11 cellular contexts compared by ENCODE assay signal in genomic region chr4:86441175-86441960, GRCh38.
DNase-seq lines count a peak whose midpoint lies in the region; ATAC-seq and TF ChIP-seq lines count a peak whose summit lies in the region.
"Had no signal": no experiment of that assay in that cellular context is flagged by ENCODE, and none has a peak within 500 bp of the region (broad histone marks: within the 10 kb centered on the region; RNA-seq: fewer than 3 reads in every experiment).

No MANE protein-coding gene starts in this region.

- H3K9ac ChIP-seq in PC-3 (ENCODE audit: low read length): no peak overlapping the region

- TF ChIP-seq CTCF in GM23338 (conservative IDR thresholded peaks at IDR 0.05; ENCODE audit: low read depth in 2 of 2): peak; percentile 22 to 32; a peak in 3 of 4 replicates
- 0 out of 2 replicates have a peak, but pooled peaks have one; percentile 5 for TF ChIP-seq CTCF in PC-3 (conservative IDR thresholded peaks at IDR 0.05; ENCODE audit: low read depth, low read length)
- no peak for TF ChIP-seq CTCF in hepatocyte (IDR thresholded peaks at IDR 0.05; ENCODE audit: poor library complexity)

- H3K79me2 ChIP-seq in GM23338 (replicated peaks; ENCODE audit: insufficient read depth) (no peaks in the 10 kb centered on the region), PC-3 (ENCODE audit: low read length) (no peaks in the 10 kb centered on the region), hepatocyte (no peaks in the 10 kb centered on the region)

- peaks cover 9% of the 10 kb centered on the region for H3K27me3 Mint-ChIP-seq in GM23338 (ENCODE audit: insufficient read depth, low read depth, poor library complexity)
- H3K27me3 Mint-ChIP-seq: B cell had no signal

- peak; percentile 98 for ATAC-seq in GM23338
- ATAC-seq in PC-3: peak; percentile 93
- ATAC-seq in left cardiac atrium: no peak

- H3K27me3 ChIP-seq in GM23338 (ENCODE audit: insufficient read depth) (no peaks in the 10 kb centered on the region), PC-3 (ENCODE audit: low read length) (no peaks in the 10 kb centered on the region), hepatocyte (no peaks in the 10 kb centered on the region)

- CTCF ChIA-PET in PC-3 (lab: Charles Lee): no interaction called here

- H3K36me3 Mint-ChIP-seq in GM23338 (ENCODE audit: low read depth): peaks cover 37% of the 10 kb centered on the region

- H3K36me3 ChIP-seq in GM23338 (ENCODE audit: insufficient read depth): 0 out of 2 replicates have a peak, but pooled peaks cover 3% of the 10 kb centered on the region
- no peaks in the 10 kb centered on the region for H3K36me3 ChIP-seq in PC-3 (ENCODE audit: low read depth, low read length)
- no peaks in the 10 kb centered on the region for H3K36me3 ChIP-seq in hepatocyte (replicated peaks; ENCODE audit: insufficient read depth, low read depth)

- H3K9me3 ChIP-seq in PC-3 (ENCODE audit: low read length): no peaks in the 10 kb centered on the region
- no peaks in the 10 kb centered on the region for H3K9me3 ChIP-seq in hepatocyte (ENCODE audit: low read depth)

- intact Hi-C loops in PC-3 (cut with micrococcal nuclease) (no loop called here), left cardiac atrium (cut with DNase I) (no loop called here)

- peak overlapping the region; percentile 92 for H3K27ac Mint-ChIP-seq in GM23338
- H3K27ac Mint-ChIP-seq: B cell had no signal

- peak overlapping the region; percentile 20; the same call in 1 of the 3 replicates for H3K4me3 Mint-ChIP-seq in GM23338
- H3K4me3 Mint-ChIP-seq: B cell had no signal

- POLR2A ChIA-PET in PC-3 (lab: Charles Lee; ENCODE audit: unreplicated experiment): no interaction called here

- no peaks in the 10 kb centered on the region for H4K20me1 ChIP-seq in GM23338 (replicated peaks; ENCODE audit: insufficient read depth)
- H4K20me1 ChIP-seq in PC-3 (ENCODE audit: low read length): no peaks in the 10 kb centered on the region
- H4K20me1 ChIP-seq in hepatocyte (ENCODE audit: insufficient read depth, poor library complexity, severe bottlenecking): no peaks in the 10 kb centered on the region

- H3K27ac ChIP-seq in GM23338 (ENCODE audit: low read depth) (peak overlapping the region; percentile 76), PC-3 (ENCODE audit: low read length) (peak overlapping the region; percentile 30; the same call in 1 of the 2 replicates), hepatocyte (peak overlapping the region; percentile 1)

- WGBS in hepatocyte (ENCODE audit: low lambda C conversion rate, missing lambda C conversion rate): 71% methylated on average over 3 of the region's 3 CpGs

- H3K4me3 ChIP-seq in GM23338: peak overlapping the region; percentile 20; the same call in 1 of the 2 replicates
- H3K4me3 ChIP-seq in PC-3 (ENCODE audit: low read length): no peak overlapping the region; the same call in 1 of the 2 replicates
- H3K4me3 ChIP-seq in hepatocyte: no peak overlapping the region

- H3K9me2 ChIP-seq in GM23338 (ENCODE audit: insufficient read depth): no peaks in the 10 kb centered on the region
- H3K9me2 ChIP-seq in PC-3 (replicated peaks; ENCODE audit: low read length): no peaks in the 10 kb centered on the region
- no peaks in the 10 kb centered on the region for H3K9me2 ChIP-seq in hepatocyte (replicated peaks; ENCODE audit: insufficient read depth)

- H3K4me1 ChIP-seq in GM23338 (ENCODE audit: insufficient read depth): peaks cover 24% of the 10 kb centered on the region
- peaks cover 12% of the 10 kb centered on the region for H3K4me1 ChIP-seq in PC-3 (ENCODE audit: insufficient read depth, low read length)
- no peaks in the 10 kb centered on the region for H3K4me1 ChIP-seq in hepatocyte (ENCODE audit: insufficient read depth)

- H3K4me1 Mint-ChIP-seq in GM23338: peaks cover 27% of the 10 kb centered on the region
- H3K4me1 Mint-ChIP-seq: B cell had no signal

- H3F3A ChIP-seq in GM23338 (replicated peaks; ENCODE audit: low read depth) (no peaks in the 10 kb centered on the region), PC-3 (ENCODE audit: low read length, unreplicated experiment) (peaks cover 3% of the 10 kb centered on the region)

- no TSS peak for BruUV-seq in PC-3 (replicated peaks; lab: Mats Ljungman, UMichigan)

- H3K4me2 ChIP-seq in GM23338 (peak overlapping the region; percentile 55), PC-3 (ENCODE audit: low read length) (peak overlapping the region; percentile 64), hepatocyte (no peak overlapping the region)

- DNase-seq in ELR (ENCODE audit: low read depth): peak; percentile 56
- DNase-seq in GM23338 (ENCODE audit: low spot score): peak; percentile 48
- DNase-seq in PC-3: peak; percentile 76
- no peak for DNase-seq in hepatocyte (ENCODE audit: low spot score)
- no peak for DNase-seq in NCI-H2029 treated with DMSO at 0.1 percent for 48 hours (lab: John Stamatoyannopoulos, UW)
- no peak for DNase-seq in foreskin melanocyte
- DNase-seq in left cardiac atrium: no peak
- no peak for DNase-seq in NCI-H526 (lab: John Stamatoyannopoulos, UW)
- DNase-seq: activated CD8-positive, alpha-beta memory T cell treated with anti-CD3 and anti-CD28 coated beads, Interleukin-2, amount 50 U/mL, for 48 hours; effector CD4-positive, alpha-beta T cell had no signal

- peaks cover 23% of the 10 kb centered on the region for H3K9me3 Mint-ChIP-seq in GM23338

- H2AFZ ChIP-seq in GM23338 (peak overlapping the region; percentile 12; the same call in 1 of the 2 replicates), PC-3 (ENCODE audit: low read length) (peak overlapping the region; percentile 55; the same call in 1 of the 2 replicates), hepatocyte (no peak overlapping the region)

TF ChIP-seq in GM23338, 12 proteins besides CTCF, POLR2A, EP300 and RAD21 (continues in another document):
- TF ChIP-seq ETS1 (IDR thresholded peaks at IDR 0.05): no peak
- TF ChIP-seq, protein P1, sequence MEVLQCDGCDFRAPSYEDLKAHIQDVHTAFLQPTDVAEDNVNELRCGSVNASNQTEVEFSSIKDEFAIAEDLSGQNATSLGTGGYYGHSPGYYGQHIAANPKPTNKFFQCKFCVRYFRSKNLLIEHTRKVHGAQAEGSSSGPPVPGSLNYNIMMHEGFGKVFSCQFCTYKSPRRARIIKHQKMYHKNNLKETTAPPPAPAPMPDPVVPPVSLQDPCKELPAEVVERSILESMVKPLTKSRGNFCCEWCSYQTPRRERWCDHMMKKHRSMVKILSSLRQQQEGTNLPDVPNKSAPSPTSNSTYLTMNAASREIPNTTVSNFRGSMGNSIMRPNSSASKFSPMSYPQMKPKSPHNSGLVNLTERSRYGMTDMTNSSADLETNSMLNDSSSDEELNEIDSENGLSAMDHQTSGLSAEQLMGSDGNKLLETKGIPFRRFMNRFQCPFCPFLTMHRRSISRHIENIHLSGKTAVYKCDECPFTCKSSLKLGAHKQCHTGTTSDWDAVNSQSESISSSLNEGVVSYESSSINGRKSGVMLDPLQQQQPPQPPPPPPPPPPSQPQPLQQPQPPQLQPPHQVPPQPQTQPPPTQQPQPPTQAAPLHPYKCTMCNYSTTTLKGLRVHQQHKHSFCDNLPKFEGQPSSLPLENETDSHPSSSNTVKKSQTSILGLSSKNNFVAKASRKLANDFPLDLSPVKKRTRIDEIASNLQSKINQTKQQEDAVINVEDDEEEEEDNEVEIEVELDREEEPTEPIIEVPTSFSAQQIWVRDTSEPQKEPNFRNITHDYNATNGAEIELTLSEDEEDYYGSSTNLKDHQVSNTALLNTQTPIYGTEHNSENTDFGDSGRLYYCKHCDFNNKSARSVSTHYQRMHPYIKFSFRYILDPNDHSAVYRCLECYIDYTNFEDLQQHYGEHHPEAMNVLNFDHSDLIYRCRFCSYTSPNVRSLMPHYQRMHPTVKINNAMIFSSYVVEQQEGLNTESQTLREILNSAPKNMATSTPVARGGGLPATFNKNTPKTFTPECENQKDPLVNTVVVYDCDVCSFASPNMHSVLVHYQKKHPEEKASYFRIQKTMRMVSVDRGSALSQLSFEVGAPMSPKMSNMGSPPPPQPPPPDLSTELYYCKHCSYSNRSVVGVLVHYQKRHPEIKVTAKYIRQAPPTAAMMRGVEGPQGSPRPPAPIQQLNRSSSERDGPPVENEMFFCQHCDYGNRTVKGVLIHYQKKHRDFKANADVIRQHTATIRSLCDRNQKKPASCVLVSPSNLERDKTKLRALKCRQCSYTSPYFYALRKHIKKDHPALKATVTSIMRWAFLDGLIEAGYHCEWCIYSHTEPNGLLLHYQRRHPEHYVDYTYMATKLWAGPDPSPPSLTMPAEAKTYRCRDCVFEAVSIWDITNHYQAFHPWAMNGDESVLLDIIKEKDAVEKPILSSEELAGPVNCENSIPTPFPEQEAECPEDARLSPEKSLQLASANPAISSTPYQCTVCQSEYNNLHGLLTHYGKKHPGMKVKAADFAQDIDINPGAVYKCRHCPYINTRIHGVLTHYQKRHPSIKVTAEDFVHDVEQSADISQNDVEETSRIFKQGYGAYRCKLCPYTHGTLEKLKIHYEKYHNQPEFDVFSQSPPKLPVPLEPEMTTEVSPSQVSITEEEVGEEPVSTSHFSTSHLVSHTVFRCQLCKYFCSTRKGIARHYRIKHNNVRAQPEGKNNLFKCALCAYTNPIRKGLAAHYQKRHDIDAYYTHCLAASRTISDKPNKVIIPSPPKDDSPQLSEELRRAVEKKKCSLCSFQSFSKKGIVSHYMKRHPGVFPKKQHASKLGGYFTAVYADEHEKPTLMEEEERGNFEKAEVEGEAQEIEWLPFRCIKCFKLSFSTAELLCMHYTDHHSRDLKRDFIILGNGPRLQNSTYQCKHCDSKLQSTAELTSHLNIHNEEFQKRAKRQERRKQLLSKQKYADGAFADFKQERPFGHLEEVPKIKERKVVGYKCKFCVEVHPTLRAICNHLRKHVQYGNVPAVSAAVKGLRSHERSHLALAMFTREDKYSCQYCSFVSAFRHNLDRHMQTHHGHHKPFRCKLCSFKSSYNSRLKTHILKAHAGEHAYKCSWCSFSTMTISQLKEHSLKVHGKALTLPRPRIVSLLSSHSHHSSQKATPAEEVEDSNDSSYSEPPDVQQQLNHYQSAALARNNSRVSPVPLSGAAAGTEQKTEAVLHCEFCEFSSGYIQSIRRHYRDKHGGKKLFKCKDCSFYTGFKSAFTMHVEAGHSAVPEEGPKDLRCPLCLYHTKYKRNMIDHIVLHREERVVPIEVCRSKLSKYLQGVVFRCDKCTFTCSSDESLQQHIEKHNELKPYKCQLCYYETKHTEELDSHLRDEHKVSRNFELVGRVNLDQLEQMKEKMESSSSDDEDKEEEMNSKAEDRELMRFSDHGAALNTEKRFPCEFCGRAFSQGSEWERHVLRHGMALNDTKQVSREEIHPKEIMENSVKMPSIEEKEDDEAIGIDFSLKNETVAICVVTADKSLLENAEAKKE (CRISPR knock-in tag; IDR thresholded peaks at IDR 0.05): peak; percentile 78; the same call in 1 of the 2 replicates

Comparison
In these comparisons a context has a peak if more than half of its experiments do, and no peak if none do; other contexts are left out.
1. DNase-seq: peak in ELR (single experiment), GM23338 (single experiment) and PC-3 (single experiment); none in hepatocyte (single experiment), NCI-H2029 treated with DMSO at 0.1 percent for 48 hours (single experiment), foreskin melanocyte (single experiment), left cardiac atrium (single experiment) and NCI-H526 (0 of 2).
2. ATAC-seq: peak in GM23338 (single experiment) and PC-3 (single experiment); none in left cardiac atrium (0 of 2).
3. H3K27ac ChIP-seq: peak in every context shown above with its lines; median percentile 76 in GM23338; 30 in PC-3; 1 in hepatocyte.